In genomic region chr18:36131692-36132483, GRCh38 we compare ENCODE assay signal across 2 cellular contexts.
TF ChIP-seq lines count a peak whose summit lies in the region.

No MANE protein-coding gene starts in this region.

TF ChIP-seq in A549, 52 proteins besides CTCF, POLR2A, EP300 and RAD21:
- TF ChIP-seq KDM1A (IDR thresholded peaks at IDR 0.05; ENCODE audit: low read depth), result no peak
- TF ChIP-seq RARB (CRISPR knock-in tag; IDR thresholded peaks at IDR 0.05), result no peak

TF ChIP-seq in liver, 16 proteins besides CTCF, POLR2A, EP300 and RAD21:
- TF ChIP-seq HNF4G (IDR thresholded peaks at IDR 0.05) (no peak), FOXA1 (IDR thresholded peaks at IDR 0.05) (no peak), FOXA2 (IDR thresholded peaks at IDR 0.05) (no peak), ATF3 (IDR thresholded peaks at IDR 0.05) (no peak), RXRA (IDR thresholded peaks at IDR 0.05) (peak; percentile 5 to 12), HNF4A (conservative IDR thresholded peaks at IDR 0.05) (peak; percentile 51 to 62), NR2F2 (IDR thresholded peaks at IDR 0.05) (no peak), REST (IDR thresholded peaks at IDR 0.05) (no peak), EGR1 (IDR thresholded peaks at IDR 0.05; ENCODE audit: low read depth in 2 of 2) (no peak), GABPA (IDR thresholded peaks at IDR 0.05 in 1 of 2, conservative IDR thresholded peaks at IDR 0.05 in 1 of 2) (no peak), SP1 (IDR thresholded peaks at IDR 0.05) (peak; percentile 19), YY1 (IDR thresholded peaks at IDR 0.05) (no peak)
